10 cellular contexts compared by ENCODE assay signal in the genomic region with DNA sequence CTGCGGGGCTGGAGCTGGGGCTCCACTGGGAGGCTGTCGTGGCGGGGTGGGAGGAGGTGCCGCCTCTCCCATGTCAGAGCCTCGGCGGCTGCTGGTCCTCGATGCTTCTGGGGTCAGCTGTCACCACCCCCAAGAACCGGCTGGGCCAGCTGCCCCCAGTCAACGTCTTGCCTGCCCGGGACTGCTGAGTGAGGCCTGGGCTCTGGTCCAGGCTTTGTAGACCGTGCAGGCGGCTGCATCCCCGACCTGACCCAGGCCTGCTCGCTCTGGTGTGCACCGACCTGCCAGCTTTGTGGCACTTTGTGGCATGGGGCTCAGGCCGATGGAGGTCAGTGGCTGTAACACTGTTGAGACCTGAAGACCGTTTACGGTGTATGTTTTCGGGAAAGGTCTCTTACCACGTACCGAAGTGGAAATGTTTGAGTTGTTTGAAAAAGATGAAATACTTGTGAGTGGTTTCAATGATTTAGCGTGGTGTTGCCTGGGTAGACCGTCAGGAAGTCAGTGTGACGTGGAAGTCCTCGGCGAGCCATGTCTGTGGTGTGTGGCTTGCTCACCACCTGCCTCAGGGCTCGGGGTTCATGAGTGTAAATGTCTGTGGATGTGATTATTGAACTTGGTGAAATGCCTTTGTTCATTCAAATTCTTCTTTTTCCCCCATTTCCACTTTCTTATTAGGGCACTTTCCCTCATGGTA. TPM values are rescaled to one million over a fixed set of nuclear protein-coding genes. Genes with fewer than 3 reads are reported as not detected.
DNase-seq lines count a peak whose midpoint lies in the region; ATAC-seq and TF ChIP-seq lines count a peak whose summit lies in the region.
"Had no signal": no experiment of that assay in that cellular context is flagged by ENCODE, and none has a peak within 500 bp of the region (broad histone marks: within the 10 kb centered on the region; RNA-seq: fewer than 3 reads in every experiment).

No MANE protein-coding gene starts in this region.

- H4K20me1 ChIP-seq in MM.1S (ENCODE audit: insufficient read depth, low read length) = no peaks in the 10 kb centered on the region

- intact Hi-C loops in adrenal gland (cut with DNase I) = no loop called here

- no peaks in the 10 kb centered on the region for H3K27me3 ChIP-seq in CD4-positive, CD25-positive, alpha-beta regulatory T cell (ENCODE audit: control insufficient read depth, insufficient read depth, low read length)
- H3K27me3 ChIP-seq in effector memory CD4-positive, alpha-beta T cell (replicated peaks; ENCODE audit: control insufficient read depth, insufficient read depth, low read length, poor library complexity, severe bottlenecking) = no peaks in the 10 kb centered on the region
- no peaks in the 10 kb centered on the region for H3K27me3 ChIP-seq in MM.1S (replicated peaks; ENCODE audit: insufficient read depth, low read length)
- no peaks in the 10 kb centered on the region for H3K27me3 ChIP-seq in adrenal gland
- H3K27me3 ChIP-seq: BE2C had no signal

- H3K79me2 ChIP-seq in MM.1S (ENCODE audit: low read length) = no peaks in the 10 kb centered on the region

- H3K36me3 Mint-ChIP-seq in CD4-positive, CD25-positive, alpha-beta regulatory T cell = peaks cover 16% of the 10 kb centered on the region

- peak; percentile 48 to 82 (median 70) for DNase-seq in CD4-positive, CD25-positive, alpha-beta regulatory T cell
- peak; percentile 76 for DNase-seq in activated CD8-positive, alpha-beta memory T cell treated with anti-CD3 and anti-CD28 coated beads for 24 hours
- peak; percentile 58 to 77 (median 72) for DNase-seq in effector memory CD4-positive, alpha-beta T cell
- peak in 2 of 3 donors; percentile 23 to 47 for DNase-seq in stimulated activated CD4-positive, alpha-beta T cell treated with anti-CD3 and anti-CD28 coated beads, Interleukin-12 subunit alpha, Interleukin-12 subunit beta, amount 100 ng/mL, for 48 hours (ENCODE audit: low read depth in 2 of 3, low spot score in 1 of 3)
- DNase-seq in MM.1S (no peak), adrenal gland (no peak), hepatic stellate cell (ENCODE audit: low spot score) (no peak), HCEC 1CT (no peak)
- DNase-seq: BE2C had no signal

- no peak overlapping the region for H3K4me2 ChIP-seq in MM.1S (ENCODE audit: low read depth, low read length)

- no peaks in the 10 kb centered on the region for H3K9me3 Mint-ChIP-seq in CD4-positive, CD25-positive, alpha-beta regulatory T cell

- no peaks in the 10 kb centered on the region for H3K9me2 ChIP-seq in MM.1S (replicated peaks; ENCODE audit: insufficient read depth, low read length)

- no peaks in the 10 kb centered on the region for H3K9me3 ChIP-seq in CD4-positive, CD25-positive, alpha-beta regulatory T cell (ENCODE audit: control insufficient read depth in 2 of 2, low read length in 2 of 2)
- H3K9me3 ChIP-seq in effector memory CD4-positive, alpha-beta T cell (ENCODE audit: control insufficient read depth, low read length) = no peaks in the 10 kb centered on the region
- H3K9me3 ChIP-seq in MM.1S (replicated peaks; ENCODE audit: insufficient read depth, low read length) (no peaks in the 10 kb centered on the region), adrenal gland (replicated peaks in 1 of 3) (no peaks in the 10 kb centered on the region)
- H3K9me3 ChIP-seq: BE2C had no signal

- H3K4me1 ChIP-seq in CD4-positive, CD25-positive, alpha-beta regulatory T cell (ENCODE audit: control insufficient read depth, insufficient read depth, low read length, poor library complexity, severe bottlenecking) = peaks cover 22% of the 10 kb centered on the region
- H3K4me1 ChIP-seq in effector memory CD4-positive, alpha-beta T cell (ENCODE audit: control insufficient read depth, insufficient read depth, low read length, poor library complexity, severe bottlenecking) = peaks cover 13% of the 10 kb centered on the region
- H3K4me1 ChIP-seq in MM.1S (ENCODE audit: low read length) (no peaks in the 10 kb centered on the region), adrenal gland (replicated peaks in 1 of 2) (peaks cover 7 to 20% of the 10 kb centered on the region in 2 donors)
- H3K4me1 ChIP-seq: BE2C had no signal

- peaks cover 2% of the 10 kb centered on the region for H3K36me3 ChIP-seq in CD4-positive, CD25-positive, alpha-beta regulatory T cell (ENCODE audit: control insufficient read depth, insufficient read depth, low read length)
- peaks cover 12% of the 10 kb centered on the region for H3K36me3 ChIP-seq in effector memory CD4-positive, alpha-beta T cell (ENCODE audit: control insufficient read depth, insufficient read depth, low read length)
- H3K36me3 ChIP-seq in MM.1S (replicated peaks; ENCODE audit: insufficient read depth, low read length) (no peaks in the 10 kb centered on the region), adrenal gland (replicated peaks in 1 of 2) (peaks cover 0 to 6% of the 10 kb centered on the region in 2 donors)

- TF ChIP-seq POLR2A in adrenal gland (IDR thresholded peaks at IDR 0.05) = no peak

- peak overlapping the region; percentile 35 to 83 (median 68) for H3K4me3 Mint-ChIP-seq in CD4-positive, CD25-positive, alpha-beta regulatory T cell

- ATAC-seq in CD4-positive, CD25-positive, alpha-beta regulatory T cell (ENCODE audit: low read depth in 2 of 2) = peak; percentile 97 to 98

- no peak overlapping the region for H3K9ac ChIP-seq in MM.1S (ENCODE audit: low read length)

- peak overlapping the region; percentile 84 to 96 (median 91) for H3K27ac Mint-ChIP-seq in CD4-positive, CD25-positive, alpha-beta regulatory T cell

- no peak for TF ChIP-seq CTCF in MM.1S (IDR thresholded peaks at IDR 0.05; ENCODE audit: low read length)
- TF ChIP-seq CTCF in adrenal gland (IDR thresholded peaks at IDR 0.05) = no peak

- H3K4me1 Mint-ChIP-seq in CD4-positive, CD25-positive, alpha-beta regulatory T cell = peaks cover 5 to 30% (median 19%) of the 10 kb centered on the region in 4 donors

- H3K27ac ChIP-seq in CD4-positive, CD25-positive, alpha-beta regulatory T cell (ENCODE audit: insufficient read depth, low read length, poor library complexity, severe bottlenecking) = peak overlapping the region; percentile 62
- H3K27ac ChIP-seq in effector memory CD4-positive, alpha-beta T cell (ENCODE audit: insufficient read depth, low read length, poor library complexity, severe bottlenecking) = peak overlapping the region; percentile 50
- H3K27ac ChIP-seq in MM.1S (ENCODE audit: low read length) (no peak overlapping the region), adrenal gland (no peak overlapping the region)

- 73 to 86% (median 79%) methylated on average over 18 to 27 of the region's 27 CpGs for whole genome bisulfite sequencing in adrenal gland, 4 donors

- peak overlapping the region; percentile 81 for H3K4me3 ChIP-seq in CD4-positive, CD25-positive, alpha-beta regulatory T cell (ENCODE audit: low read depth, low read length)
- H3K4me3 ChIP-seq in effector memory CD4-positive, alpha-beta T cell (ENCODE audit: insufficient read depth, low read depth, low read length, poor library complexity, severe bottlenecking) = no peak overlapping the region
- H3K4me3 ChIP-seq in MM.1S (ENCODE audit: low read length) (no peak overlapping the region), adrenal gland (no peak overlapping the region)

- H3F3A ChIP-seq in MM.1S (ENCODE audit: insufficient read depth, low read length) = no peaks in the 10 kb centered on the region

- no peak overlapping the region for H2AFZ ChIP-seq in MM.1S (ENCODE audit: low read length)

- no peaks in the 10 kb centered on the region for H3K27me3 Mint-ChIP-seq in CD4-positive, CD25-positive, alpha-beta regulatory T cell

RNA-seq across cellular contexts. Expression of a gene that starts 53.2 kb away (rescaled TPM):
- total RNA-seq in CD4-positive, CD25-positive, alpha-beta regulatory T cell = not detected
- polyA plus RNA-seq in CD4-positive, CD25-positive, alpha-beta regulatory T cell = under 1 TPM in 1 of 4 donors, not detected in 3; 0.07 TPM
- under 1 TPM in 2 of 8 donors, not detected in 6; 0.07 to 0.14 TPM for total RNA-seq in adrenal gland
- under 1 TPM in 2 of 3 donors, not detected in 1; 0.08 to 0.20 TPM for polyA plus RNA-seq in adrenal gland
- total RNA-seq: osteocyte had no signal

Comparison
In these comparisons a context has a peak if more than half of its experiments do, and no peak if none do; other contexts are left out.
1. DNase-seq: peak in CD4-positive, CD25-positive, alpha-beta regulatory T cell (3 of 3), activated CD8-positive, alpha-beta memory T cell treated with anti-CD3 and anti-CD28 coated beads for 24 hours (single experiment), effector memory CD4-positive, alpha-beta T cell (3 of 3) and stimulated activated CD4-positive, alpha-beta T cell treated with anti-CD3 and anti-CD28 coated beads, Interleukin-12 subunit alpha, Interleukin-12 subunit beta, amount 100 ng/mL, for 48 hours (2 of 3); none in MM.1S (single experiment), adrenal gland (0 of 7), hepatic stellate cell (single experiment) and HCEC 1CT (single experiment).
2. H3K27ac ChIP-seq: peak in CD4-positive, CD25-positive, alpha-beta regulatory T cell (single experiment) and effector memory CD4-positive, alpha-beta T cell (single experiment); none in MM.1S (single experiment) and adrenal gland (0 of 5).